9 cellular contexts compared by ENCODE assay signal in genomic region chr13:62084728-62085127, GRCh38.
"Had no signal": no experiment of that assay in that cellular context is flagged by ENCODE, and none has a peak within 500 bp of the region (broad histone marks: within the 10 kb centered on the region; RNA-seq: fewer than 3 reads in every experiment).

No MANE protein-coding gene starts in this region.

- H3K36me3 Mint-ChIP-seq: IgD-negative memory B cell had no signal

- H3K27me3 Mint-ChIP-seq: IgD-negative memory B cell had no signal

- H3K27ac ChIP-seq: GM23248, HL-60 had no signal

- H3K4me3 Mint-ChIP-seq: HFFc6, IgD-negative memory B cell had no signal

- H3K4me3 ChIP-seq: GM23248, HAP-1 had no signal

- H3K9me3 ChIP-seq: HAP-1 had no signal

- H3K9ac ChIP-seq: GM23248 had no signal

- H3K4me1 ChIP-seq: HAP-1 had no signal

- H3K36me3 ChIP-seq: HAP-1 had no signal

- H3K4me1 Mint-ChIP-seq: IgD-negative memory B cell had no signal

- FAIRE-seq: HepG2 had no signal

- H2AFZ ChIP-seq: GM23248 had no signal

- H3K27ac Mint-ChIP-seq: HFFc6 had no signal

- DNase-seq: GM23248, GOT3, H7, HFFc6 had no signal

- H3K9me3 Mint-ChIP-seq: IgD-negative memory B cell had no signal

- ATAC-seq: HCT116, HepG2 had no signal
